Comparison of ENCODE assay signal across 9 cellular contexts in genomic region chr2:5673148-5673860, GRCh38. TPM values are rescaled to one million over a fixed set of nuclear protein-coding genes. Genes with fewer than 3 reads are reported as not detected.
A peak's percentile ranks its signal among the peaks of the same experiment; 100 is the strongest.
DNase-seq lines count a peak whose midpoint lies in the region; ATAC-seq and TF ChIP-seq lines count a peak whose summit lies in the region.
"Had no signal": no experiment of that assay in that cellular context is flagged by ENCODE, and none has a peak within 500 bp of the region (broad histone marks: within the 10 kb centered on the region; RNA-seq: fewer than 3 reads in every experiment).

No MANE protein-coding gene starts in this region.

- no peak for TF ChIP-seq POLR2A in upper lobe of left lung (IDR thresholded peaks at IDR 0.05)

- 11 to 24% methylated on average over 5 to 35 of the region's 45 CpGs for WGBS in upper lobe of left lung, 2 donors

- DNase-seq in NCI-H82 (lab: John Stamatoyannopoulos, UW) (peak; percentile 69), NCI-H82 treated with DMSO at 0.1 percent for 48 hours (lab: John Stamatoyannopoulos, UW; ENCODE audit: unreplicated experiment) (no peak), iPS-NIHi11 (ENCODE audit: low spot score) (peak; percentile 58), upper lobe of left lung (peak in 1 of 2 donors; percentile 80), posterior vena cava (ENCODE audit: low spot score) (no peak), SJCRH30 (no peak)

- H3K4me3 ChIP-seq in upper lobe of left lung (no peak overlapping the region), SJCRH30 (no peak overlapping the region)

- no peaks in the 10 kb centered on the region for H3K36me3 ChIP-seq in upper lobe of left lung
- H3K36me3 ChIP-seq in SJCRH30, result no peaks in the 10 kb centered on the region

- H3K4me1 ChIP-seq in upper lobe of left lung (peaks cover 0 to 6% (median 0%) of the 10 kb centered on the region in 4 donors), SJCRH30 (no peaks in the 10 kb centered on the region)

- intact Hi-C loops in posterior vena cava (cut with DNase I), result no loop called here

- ATAC-seq in upper lobe of left lung (ENCODE audit: low FRiP score in 2 of 2), result peak; percentile 11 to 31
- ATAC-seq in HG03469 (IDR thresholded peaks at IDR 0.05; ENCODE audit: unreplicated experiment), result no peak

- H3K9me3 ChIP-seq in upper lobe of left lung (no peaks in the 10 kb centered on the region), SJCRH30 (replicated peaks) (no peaks in the 10 kb centered on the region)

- peak; percentile 36 for TF ChIP-seq CTCF in VCaP (conservative IDR thresholded peaks at IDR 0.05)
- TF ChIP-seq CTCF in upper lobe of left lung (IDR thresholded peaks at IDR 0.05), result no peak

- peaks cover 0 to 6% (median 3%) of the 10 kb centered on the region in 4 donors for H3K27me3 ChIP-seq in upper lobe of left lung
- no peaks in the 10 kb centered on the region for H3K27me3 ChIP-seq in SJCRH30

- H3K27ac ChIP-seq in VCaP (no peak overlapping the region), upper lobe of left lung (no peak overlapping the region), SJCRH30 (no peak overlapping the region)

- no peak for TF ChIP-seq EP300 in upper lobe of left lung (IDR thresholded peaks at IDR 0.05)

RNA-seq across cellular contexts. Expression of gene SOX11, which starts 18.9 kb away (rescaled TPM):
- total RNA-seq in upper lobe of left lung, result under 1 TPM in 2 of 6 donors, not detected in 4; 0.06 to 0.13 TPM
- total RNA-seq in posterior vena cava, result not detected
- 18.8 and 19.8 TPM in 2 replicates for total RNA-seq in SJCRH30 (2014; rRNA removed; shearing (Covaris generic))
- total RNA-seq: bronchial epithelial cell had no signal

Comparison
In these comparisons a context has a peak if more than half of its experiments do, and no peak if none do; other contexts are left out.
1. DNase-seq: peak in NCI-H82 (single experiment) and iPS-NIHi11 (single experiment); none in NCI-H82 treated with DMSO at 0.1 percent for 48 hours (single experiment), posterior vena cava (single experiment) and SJCRH30 (0 of 2).
2. RNA of gene SOX11, which starts 18.9 kb away (total RNA-seq): 18.8 to 19.8 TPM in SJCRH30; 0.06 to 0.13 TPM in upper lobe of left lung and not detected in posterior vena cava; every median in the first group is over 10 times any median in the second.